Comparison of ENCODE assay signal across 1 cellular context in genomic region chr21:26846036-26846931, GRCh38.
TF ChIP-seq lines count a peak whose summit lies in the region.

No MANE protein-coding gene starts in this region.

TF ChIP-seq in HepG2, 621 proteins besides CTCF, POLR2A, EP300 and RAD21 (continued from another document):
- TF ChIP-seq ZNF280D (CRISPR knock-in tag; IDR thresholded peaks at IDR 0.05) (no peak), ATF3 (CRISPR knock-in tag; IDR thresholded peaks at IDR 0.05) (no peak)
TF ChIP-seq in HepG2: peak in this region for 0.
